In genomic region chr7:130822642-130823041, GRCh38 we compare ENCODE assay signal across 1 cellular context.
TF ChIP-seq lines count a peak whose summit lies in the region.

No MANE protein-coding gene starts in this region.

TF ChIP-seq in SK-N-SH treated with all-trans-retinoic acid at 6 μM for 48 hours, 23 proteins besides CTCF, POLR2A, EP300 and RAD21 (continued from another document):
- TF ChIP-seq ESRRG (CRISPR knock-in tag; IDR thresholded peaks at IDR 0.05) (no peak), CSRNP3 (CRISPR knock-in tag; IDR thresholded peaks at IDR 0.05) (no peak)
